In the genomic region with DNA sequence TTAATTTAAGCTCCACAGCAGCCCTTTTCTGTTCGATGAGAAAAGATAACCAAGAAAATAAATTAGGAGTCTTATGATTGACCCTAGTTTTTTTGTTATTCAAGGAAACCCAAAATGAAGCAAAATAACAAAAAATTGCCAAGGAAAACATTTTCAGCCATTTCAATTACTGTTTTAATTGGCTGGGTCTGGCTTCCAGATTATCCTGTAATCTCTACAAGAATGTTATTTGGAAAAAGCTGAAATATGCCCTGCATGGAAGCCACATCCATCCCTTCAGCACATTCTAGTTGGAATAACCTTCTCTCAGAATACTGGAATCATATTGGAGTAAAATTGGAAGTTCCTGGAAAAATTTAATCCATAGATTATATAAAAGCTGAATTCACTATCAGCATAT, we compare ENCODE assay signal across 29 cellular contexts.
"Had no signal": no experiment of that assay in that cellular context is flagged by ENCODE, and none has a peak within 500 bp of the region (broad histone marks: within the 10 kb centered on the region; RNA-seq: fewer than 3 reads in every experiment).

No MANE protein-coding gene starts in this region.

- H3K9me3 ChIP-seq: colonic mucosa, heart right ventricle, lower lobe of right lung, right atrium auricular region, stomach, suprapubic skin had no signal

- H3K4me3 ChIP-seq: colonic mucosa, dorsolateral prefrontal cortex, heart right ventricle, lower lobe of right lung, neural progenitor cell, right atrium auricular region, stomach, suprapubic skin had no signal

- H2AFZ ChIP-seq: neural progenitor cell had no signal

- H3K4me2 ChIP-seq: neural progenitor cell had no signal

- H3K27me3 ChIP-seq: colonic mucosa, dorsolateral prefrontal cortex, heart right ventricle, neural progenitor cell, right atrium auricular region, stomach, suprapubic skin had no signal

- H3K9ac ChIP-seq: neural progenitor cell had no signal

- ATAC-seq: activated CD4-positive, CD25-positive, alpha-beta regulatory T cell treated with anti-CD3 and anti-CD28 coated beads, Interleukin-2, amount 50 U/mL, for 24 hours; left lobe of liver; lower lobe of right lung; natural killer cell; stimulated activated naive B cell treated with anti-CD40 and anti-IgM and Interleukin-4, amounts not matched to agents 10 μg/mL and 1 μg/mL and 100 μg/mL, for 72 hours; T-helper 17 cell had no signal

- DNase-seq: activated CD4-positive, alpha-beta T cell treated with anti-CD3 and anti-CD28 coated beads for 48 hours; activated CD4-positive, alpha-beta T cell treated with anti-CD3 and anti-CD28 coated beads, Interleukin-2, amount 50 U/mL, for 48 hours; activated CD8-positive, alpha-beta memory T cell treated with anti-CD3 and anti-CD28 coated beads for 24 hours; activated effector memory CD4-positive, alpha-beta T cell treated with Interleukin-2 at 50 U/mL for 16 hours; activated naive CD4-positive, alpha-beta T cell treated with anti-CD3 and anti-CD28 coated beads for 36 hours; activated naive CD8-positive, alpha-beta T cell treated with anti-CD3 and anti-CD28 coated beads for 36 hours; colonic mucosa; dorsolateral prefrontal cortex; effector memory CD4-positive, alpha-beta T cell; erythroblast; foreskin fibroblast; heart right ventricle; lower lobe of right lung; mesenchymal stem cell; natural killer cell; occipital lobe; stimulated activated CD4-positive, alpha-beta T cell treated with anti-CD3 and anti-CD28 coated beads, Interleukin-15, amount 100 ng/mL, for 24 hours; stimulated activated CD4-positive, alpha-beta T cell treated with anti-CD3 and anti-CD28 coated beads, Interleukin-2, amount 100 ng/mL, for 24 hours; stimulated activated naive B cell treated with anti-CD40 and anti-IgM and Interleukin-4, amounts not matched to agents 10 μg/mL and 1 μg/mL and 100 μg/mL, for 72 hours; stomach; T-helper 17 cell; T1000; trophoblast cell; WERI-Rb-1 had no signal

- H3K4me1 ChIP-seq: colonic mucosa, lower lobe of right lung, neural progenitor cell, stomach had no signal

- H3K27ac ChIP-seq: colonic mucosa, dorsolateral prefrontal cortex, lower lobe of right lung, neural progenitor cell, right atrium auricular region, stomach, suprapubic skin, WERI-Rb-1 had no signal

- H3K36me3 ChIP-seq: colonic mucosa, heart right ventricle, lower lobe of right lung, neural progenitor cell, right atrium auricular region, stomach, suprapubic skin, WERI-Rb-1 had no signal
